21 cellular contexts compared by ENCODE assay signal in the genomic region with DNA sequence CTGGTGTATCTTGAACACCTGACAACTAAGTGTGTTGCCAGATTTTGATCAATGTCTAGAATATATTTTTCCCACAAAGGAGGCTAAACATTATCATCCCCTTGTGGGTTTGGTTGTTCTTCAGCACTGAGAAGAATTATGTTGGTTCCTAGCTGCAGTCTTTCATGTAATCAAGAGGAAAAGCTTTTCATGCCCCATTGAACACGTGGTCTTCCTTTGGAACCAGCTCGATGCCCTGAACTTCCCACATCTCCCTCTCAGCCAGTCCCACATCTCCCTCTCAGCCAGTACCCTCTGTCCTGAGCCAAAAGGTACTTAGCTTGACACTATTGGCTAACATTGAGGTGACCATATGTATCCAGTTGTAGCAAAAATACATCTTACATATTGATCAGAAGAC.
"Had no signal": no experiment of that assay in that cellular context is flagged by ENCODE, and none has a peak within 500 bp of the region (broad histone marks: within the 10 kb centered on the region; RNA-seq: fewer than 3 reads in every experiment).

No MANE protein-coding gene starts in this region.

- H3K27ac ChIP-seq: SJCRH30 had no signal

- H3K27me3 ChIP-seq: MG63, SJCRH30 had no signal

- H3K4me1 ChIP-seq: SJCRH30 had no signal

- DNase-seq: Karpas-422, KG1, MG63, NCI-H1092, NCI-H1105 treated with DMSO at 0.1 percent for 48 hours, NCI-H1417 treated with DMSO at 0.1 percent for 48 hours, NCI-H146, NCI-H1694 treated with DMSO at 0.1 percent for 48 hours, NCI-H1930, NCI-H2081, NCI-H2171, NCI-H226, NCI-H446, NCI-H510A, NCI-H524 treated with DMSO at 0.1 percent for 48 hours, NCI-H69, NCI-H774, SHP77 treated with DMSO at 0.1 percent for 48 hours, SJCRH30 had no signal

- H3K4me3 ChIP-seq: MG63, SJCRH30 had no signal

- ATAC-seq: Right ventricle myocardium inferior, SK-N-SH treated with all-trans-retinoic acid at 6 μM for 48 hours had no signal

- H3K9me3 ChIP-seq: MG63, SJCRH30 had no signal

- H3K36me3 ChIP-seq: MG63, SJCRH30 had no signal
